ENCODE assay signal across 8 cellular contexts in the genomic region with DNA sequence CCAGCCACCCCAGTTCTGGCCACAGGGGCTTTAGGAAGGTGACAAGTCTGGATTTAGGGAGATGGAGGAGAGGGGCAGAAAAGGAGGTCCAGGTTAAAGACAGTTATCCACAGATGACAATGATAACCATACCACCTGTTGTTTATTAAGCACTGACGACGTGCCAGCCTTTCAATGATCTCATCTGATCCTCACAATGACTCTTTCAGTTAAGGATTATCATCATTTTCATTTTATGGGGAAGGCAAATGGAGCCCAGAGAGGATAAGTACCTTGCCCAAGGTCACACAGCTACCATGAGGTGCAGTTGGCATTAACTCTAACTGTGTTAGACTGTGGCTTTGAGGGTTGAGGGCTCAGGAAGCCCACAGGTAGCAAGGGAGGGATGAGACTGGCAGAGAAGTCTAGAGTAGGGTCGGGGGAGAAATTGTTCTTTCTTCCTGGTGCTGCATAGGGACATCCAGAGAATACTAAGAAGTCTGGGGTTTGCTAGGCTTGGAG. TPM values are rescaled to one million over a fixed set of nuclear protein-coding genes. Genes with fewer than 3 reads are reported as not detected.
DNase-seq lines count a peak whose midpoint lies in the region; ATAC-seq and TF ChIP-seq lines count a peak whose summit lies in the region.

No MANE protein-coding gene starts in this region.

- peak overlapping the region; percentile 11; the same call in 1 of the 2 replicates for H3K4me3 ChIP-seq in PC-3 (ENCODE audit: low read length)
- H3K4me3 ChIP-seq in effector memory CD4-positive, alpha-beta T cell (ENCODE audit: insufficient read depth, low read depth, low read length, poor library complexity, severe bottlenecking) = no peak overlapping the region

- H3K27me3 Mint-ChIP-seq in Calu3 (ENCODE audit: unreplicated experiment) (no peaks in the 10 kb centered on the region), osteocyte (ENCODE audit: unreplicated experiment) (no peaks in the 10 kb centered on the region)

- H3K79me2 ChIP-seq in PC-3 (ENCODE audit: low read length) = peaks cover 11% of the 10 kb centered on the region; the same call in 1 of the 2 replicates

- H3K27me3 ChIP-seq in PC-3 (ENCODE audit: low read length) = no peaks in the 10 kb centered on the region
- H3K27me3 ChIP-seq in effector memory CD4-positive, alpha-beta T cell (replicated peaks; ENCODE audit: control insufficient read depth, insufficient read depth, low read length, poor library complexity, severe bottlenecking) = no peaks in the 10 kb centered on the region

- H3K9me2 ChIP-seq in PC-3 (replicated peaks; ENCODE audit: low read length) = no peaks in the 10 kb centered on the region

- H3K9ac ChIP-seq in PC-3 (ENCODE audit: low read length) = peak overlapping the region; percentile 48

- H3K4me3 Mint-ChIP-seq in Calu3 (ENCODE audit: low read depth, unreplicated experiment) (peak overlapping the region; percentile 19), osteocyte (ENCODE audit: unreplicated experiment) (no peak overlapping the region)

- H3K27ac Mint-ChIP-seq in Calu3 (ENCODE audit: unreplicated experiment) (peak overlapping the region; percentile 94), osteocyte (ENCODE audit: unreplicated experiment) (peak overlapping the region; percentile 92)

- H3K4me2 ChIP-seq in PC-3 (ENCODE audit: low read length) = peak overlapping the region; percentile 65

- DNase-seq in Calu3 (no peak), PC-3 (peak; percentile 16), osteocyte (ENCODE audit: extremely low spot score, unreplicated experiment) (no peak), germinal center (ENCODE audit: low spot score) (no peak), NCI-H1694 (lab: John Stamatoyannopoulos, UW) (no peak)
- no peak for DNase-seq in effector memory CD4-positive, alpha-beta T cell

- BruUV-seq in Calu3 (replicated peaks; lab: Mats Ljungman, UMichigan) (no TSS peak), PC-3 (replicated peaks; lab: Mats Ljungman, UMichigan) (no TSS peak)

- H3K27ac ChIP-seq in PC-3 (ENCODE audit: low read length) = peak overlapping the region; percentile 94
- peak overlapping the region; percentile 57 for H3K27ac ChIP-seq in effector memory CD4-positive, alpha-beta T cell (ENCODE audit: insufficient read depth, low read length, poor library complexity, severe bottlenecking)

- intact Hi-C loops in Calu3 (cut with micrococcal nuclease; ENCODE audit: unreplicated experiment) = no loop called here
- intact Hi-C loops in PC-3 (cut with micrococcal nuclease) = no loop called here

- no peaks in the 10 kb centered on the region for H3K9me3 ChIP-seq in PC-3 (ENCODE audit: low read length)
- no peaks in the 10 kb centered on the region for H3K9me3 ChIP-seq in effector memory CD4-positive, alpha-beta T cell (ENCODE audit: control insufficient read depth, low read length)

- peaks cover 47% of the 10 kb centered on the region for H3K36me3 Mint-ChIP-seq in Calu3 (ENCODE audit: insufficient read depth, unreplicated experiment)
- H3K36me3 Mint-ChIP-seq in osteocyte (ENCODE audit: unreplicated experiment) = no peaks in the 10 kb centered on the region

- TF ChIP-seq CTCF in Calu3 (IDR thresholded peaks at IDR 0.05; ENCODE audit: unreplicated experiment) = no peak
- TF ChIP-seq CTCF in PC-3 (conservative IDR thresholded peaks at IDR 0.05; ENCODE audit: low read depth, low read length) = no peak
- no peak for TF ChIP-seq CTCF in osteocyte (IDR thresholded peaks at IDR 0.05)

- H3K4me1 Mint-ChIP-seq in Calu3 (ENCODE audit: low read depth, unreplicated experiment) (peaks cover 52% of the 10 kb centered on the region), osteocyte (ENCODE audit: unreplicated experiment) (peaks cover 25% of the 10 kb centered on the region)

- CTCF ChIA-PET in Calu3 (lab: Charles Lee) (interaction anchor here (1.0 to 1.6 kb wide), 9 partner anchors 8 to 92 kb away, joined by 3 to 10 read pairs (median 4); a partner anchor contains a TSS), PC-3 (lab: Charles Lee) (no interaction called here)

- H3F3A ChIP-seq in PC-3 (ENCODE audit: low read length, unreplicated experiment) = peaks cover 10% of the 10 kb centered on the region

- H3K9me3 Mint-ChIP-seq in Calu3 (ENCODE audit: low read depth, unreplicated experiment) = no peaks in the 10 kb centered on the region
- H3K9me3 Mint-ChIP-seq in osteocyte (ENCODE audit: unreplicated experiment) = no peaks in the 10 kb centered on the region

- H3K36me3 ChIP-seq in PC-3 (ENCODE audit: low read depth, low read length) = no peaks in the 10 kb centered on the region
- no peaks in the 10 kb centered on the region for H3K36me3 ChIP-seq in effector memory CD4-positive, alpha-beta T cell (ENCODE audit: control insufficient read depth, insufficient read depth, low read length)

- H2AFZ ChIP-seq in PC-3 (ENCODE audit: low read length) = peak overlapping the region; percentile 51; the same call in 1 of the 2 replicates

- ATAC-seq in PC-3 (no peak), HG02759 (IDR thresholded peaks at IDR 0.05; ENCODE audit: unreplicated experiment) (no peak), HG03432 (IDR thresholded peaks at IDR 0.05; ENCODE audit: unreplicated experiment) (no peak)

- POLR2A ChIA-PET in PC-3 (lab: Charles Lee; ENCODE audit: unreplicated experiment) = no interaction called here

- no peaks in the 10 kb centered on the region for H4K20me1 ChIP-seq in PC-3 (ENCODE audit: low read length)

- peaks cover 66% of the 10 kb centered on the region for H3K4me1 ChIP-seq in PC-3 (ENCODE audit: insufficient read depth, low read length)
- H3K4me1 ChIP-seq in effector memory CD4-positive, alpha-beta T cell (ENCODE audit: control insufficient read depth, insufficient read depth, low read length, poor library complexity, severe bottlenecking) = peaks cover 20% of the 10 kb centered on the region

RNA-seq across cellular contexts. Expression of a gene that starts 21.5 kb away (rescaled TPM):
- total RNA-seq in Calu3 (2022) (93.4 and 128 TPM in 2 replicates), PC-3 (2014; rRNA removed) (33.2 and 42.3 TPM in 2 replicates), osteocyte (26.6 and 32.4 TPM in 2 replicates)
